In the genomic region with DNA sequence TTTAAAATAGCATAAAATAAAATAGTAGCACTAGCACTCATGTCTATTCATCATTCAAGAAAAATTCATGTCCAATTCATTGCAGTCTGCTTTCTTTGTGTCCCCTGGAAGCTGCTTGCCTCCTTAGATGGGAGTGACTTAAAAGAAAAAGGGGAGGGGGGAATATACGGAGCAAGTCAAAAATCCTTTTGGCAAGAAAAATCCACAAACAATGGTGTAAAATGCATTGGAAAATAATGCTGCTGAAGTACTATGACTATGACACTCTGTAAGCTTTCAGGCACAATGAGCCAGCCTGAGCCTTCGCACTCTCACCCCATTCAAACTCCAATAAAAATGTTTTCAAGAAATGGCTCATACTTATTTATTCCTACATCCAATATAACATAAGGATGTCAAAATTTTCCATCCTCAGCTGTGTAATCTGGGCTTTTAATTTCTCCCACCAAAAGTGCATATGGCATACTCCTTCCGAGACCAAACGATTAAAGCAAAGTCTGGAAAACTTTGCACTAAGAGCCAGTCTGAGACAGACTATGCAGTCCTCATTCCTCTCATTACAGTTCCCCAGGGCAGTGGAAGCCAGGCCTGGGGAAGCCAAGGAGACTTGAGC, we compare ENCODE assay signal across 1 cellular context.
TF ChIP-seq lines count a peak whose summit lies in the region.

No MANE protein-coding gene starts in this region.

TF ChIP-seq in K562, 482 proteins besides CTCF, POLR2A, EP300 and RAD21 (continued from another document):
- TF ChIP-seq, protein P1, sequence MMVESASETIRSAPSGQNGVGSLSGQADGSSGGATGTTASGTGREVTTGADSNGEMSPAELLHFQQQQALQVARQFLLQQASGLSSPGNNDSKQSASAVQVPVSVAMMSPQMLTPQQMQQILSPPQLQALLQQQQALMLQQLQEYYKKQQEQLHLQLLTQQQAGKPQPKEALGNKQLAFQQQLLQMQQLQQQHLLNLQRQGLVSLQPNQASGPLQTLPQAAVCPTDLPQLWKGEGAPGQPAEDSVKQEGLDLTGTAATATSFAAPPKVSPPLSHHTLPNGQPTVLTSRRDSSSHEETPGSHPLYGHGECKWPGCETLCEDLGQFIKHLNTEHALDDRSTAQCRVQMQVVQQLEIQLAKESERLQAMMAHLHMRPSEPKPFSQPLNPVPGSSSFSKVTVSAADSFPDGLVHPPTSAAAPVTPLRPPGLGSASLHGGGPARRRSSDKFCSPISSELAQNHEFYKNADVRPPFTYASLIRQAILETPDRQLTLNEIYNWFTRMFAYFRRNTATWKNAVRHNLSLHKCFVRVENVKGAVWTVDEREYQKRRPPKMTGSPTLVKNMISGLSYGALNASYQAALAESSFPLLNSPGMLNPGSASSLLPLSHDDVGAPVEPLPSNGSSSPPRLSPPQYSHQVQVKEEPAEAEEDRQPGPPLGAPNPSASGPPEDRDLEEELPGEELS (CRISPR knock-in tag; IDR thresholded peaks at IDR 0.05; ENCODE audit: borderline replicate concordance), result no peak
- TF ChIP-seq FOXM1 (IDR thresholded peaks at IDR 0.05; ENCODE audit: low read depth) (no peak), FOXM1 (CRISPR knock-in tag; IDR thresholded peaks at IDR 0.05; ENCODE audit: low read depth) (no peak)
